ENCODE assay signal across 3 cellular contexts in the genomic region with DNA sequence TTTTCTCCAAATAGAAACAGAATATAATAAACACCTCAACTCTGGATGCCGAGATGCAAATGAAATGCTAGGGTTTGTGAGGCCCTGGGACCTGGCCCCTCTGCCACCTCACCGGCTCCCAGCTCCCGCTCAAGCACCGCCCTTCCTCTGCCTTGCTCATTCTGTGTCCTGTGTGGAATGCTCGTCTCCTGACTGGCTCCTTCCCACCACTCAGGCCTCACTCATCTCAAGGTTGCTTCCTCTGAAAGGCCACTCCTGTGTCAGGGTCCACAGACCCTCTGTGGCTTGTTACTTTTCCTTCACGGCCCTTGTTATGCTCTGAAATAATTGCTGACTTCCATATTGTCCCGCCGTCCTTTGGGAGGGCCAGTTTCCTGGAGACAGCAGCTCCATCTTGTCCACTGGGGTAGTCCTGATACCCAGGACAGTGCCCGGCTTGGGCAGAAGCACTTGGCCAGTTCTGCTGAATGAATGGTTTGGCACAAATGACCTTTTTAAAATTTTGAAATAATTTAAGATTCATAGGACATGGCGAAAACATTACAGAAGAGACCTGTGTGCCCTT.
TF ChIP-seq lines count a peak whose summit lies in the region.

No MANE protein-coding gene starts in this region.

TF ChIP-seq in SK-N-SH treated with all-trans-retinoic acid at 6 μM for 48 hours, 23 proteins besides CTCF, POLR2A, EP300 and RAD21 (continued from another document):
- TF ChIP-seq TCF4 (CRISPR knock-in tag; IDR thresholded peaks at IDR 0.05; ENCODE audit: borderline replicate concordance) (no peak), TOX (CRISPR knock-in tag; IDR thresholded peaks at IDR 0.05; ENCODE audit: borderline replicate concordance) (no peak), GLIS3 (CRISPR knock-in tag; IDR thresholded peaks at IDR 0.05) (no peak), ZC3H10 (CRISPR knock-in tag; IDR thresholded peaks at IDR 0.05) (no peak), OSR1 (CRISPR knock-in tag; IDR thresholded peaks at IDR 0.05) (no peak), ZNF70 (CRISPR knock-in tag; IDR thresholded peaks at IDR 0.05) (no peak), ISL1 (CRISPR knock-in tag; IDR thresholded peaks at IDR 0.05) (no peak), ZNF8 (CRISPR knock-in tag; IDR thresholded peaks at IDR 0.05) (no peak), CSDC2 (CRISPR knock-in tag; IDR thresholded peaks at IDR 0.05) (no peak)

TF ChIP-seq in SK-N-SH, 30 proteins besides CTCF, POLR2A, EP300 and RAD21 (continued from another document):
- TF ChIP-seq, protein P1, sequence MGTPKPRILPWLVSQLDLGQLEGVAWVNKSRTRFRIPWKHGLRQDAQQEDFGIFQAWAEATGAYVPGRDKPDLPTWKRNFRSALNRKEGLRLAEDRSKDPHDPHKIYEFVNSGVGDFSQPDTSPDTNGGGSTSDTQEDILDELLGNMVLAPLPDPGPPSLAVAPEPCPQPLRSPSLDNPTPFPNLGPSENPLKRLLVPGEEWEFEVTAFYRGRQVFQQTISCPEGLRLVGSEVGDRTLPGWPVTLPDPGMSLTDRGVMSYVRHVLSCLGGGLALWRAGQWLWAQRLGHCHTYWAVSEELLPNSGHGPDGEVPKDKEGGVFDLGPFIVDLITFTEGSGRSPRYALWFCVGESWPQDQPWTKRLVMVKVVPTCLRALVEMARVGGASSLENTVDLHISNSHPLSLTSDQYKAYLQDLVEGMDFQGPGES (IDR thresholded peaks at IDR 0.05; ENCODE audit: low read depth, low read length), result no peak
- no peak for TF ChIP-seq TAF1 (IDR thresholded peaks at IDR 0.05; ENCODE audit: borderline replicate concordance, low read depth, low read length)
- TF ChIP-seq ELF1 (IDR thresholded peaks at IDR 0.05), result no peak
- TF ChIP-seq GATA2 (CRISPR knock-in tag; IDR thresholded peaks at IDR 0.05), result no peak
- TF ChIP-seq, protein P2, sequence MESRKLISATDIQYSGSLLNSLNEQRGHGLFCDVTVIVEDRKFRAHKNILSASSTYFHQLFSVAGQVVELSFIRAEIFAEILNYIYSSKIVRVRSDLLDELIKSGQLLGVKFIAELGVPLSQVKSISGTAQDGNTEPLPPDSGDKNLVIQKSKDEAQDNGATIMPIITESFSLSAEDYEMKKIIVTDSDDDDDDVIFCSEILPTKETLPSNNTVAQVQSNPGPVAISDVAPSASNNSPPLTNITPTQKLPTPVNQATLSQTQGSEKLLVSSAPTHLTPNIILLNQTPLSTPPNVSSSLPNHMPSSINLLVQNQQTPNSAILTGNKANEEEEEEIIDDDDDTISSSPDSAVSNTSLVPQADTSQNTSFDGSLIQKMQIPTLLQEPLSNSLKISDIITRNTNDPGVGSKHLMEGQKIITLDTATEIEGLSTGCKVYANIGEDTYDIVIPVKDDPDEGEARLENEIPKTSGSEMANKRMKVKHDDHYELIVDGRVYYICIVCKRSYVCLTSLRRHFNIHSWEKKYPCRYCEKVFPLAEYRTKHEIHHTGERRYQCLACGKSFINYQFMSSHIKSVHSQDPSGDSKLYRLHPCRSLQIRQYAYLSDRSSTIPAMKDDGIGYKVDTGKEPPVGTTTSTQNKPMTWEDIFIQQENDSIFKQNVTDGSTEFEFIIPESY (IDR thresholded peaks at IDR 0.05; ENCODE audit: borderline replicate concordance, low read depth), result no peak

TF ChIP-seq in HepG2, 621 proteins besides CTCF, POLR2A, EP300 and RAD21 (continued from another document):
- TF ChIP-seq ZFP82 (CRISPR knock-in tag; IDR thresholded peaks at IDR 0.05; ENCODE audit: borderline replicate concordance), result no peak
